In the genomic region with DNA sequence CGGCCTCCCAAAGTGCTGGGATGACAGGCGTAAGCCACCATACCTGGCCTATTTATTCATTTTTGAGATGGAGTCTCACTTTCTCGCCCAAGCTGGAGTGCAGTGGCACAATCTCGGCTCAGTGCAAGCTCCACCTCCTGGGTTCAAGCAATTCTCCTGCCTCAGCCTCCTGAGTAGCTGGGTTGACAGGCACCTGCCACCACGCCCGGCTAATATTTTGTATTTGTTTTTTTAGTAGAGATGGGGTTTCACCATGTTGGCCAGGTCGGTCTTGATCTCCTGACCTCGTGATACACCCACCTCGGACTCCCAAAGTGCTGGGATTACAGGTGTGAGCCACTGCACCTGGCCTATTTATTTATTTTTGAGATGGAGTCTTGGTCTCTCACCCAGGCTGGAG, we compare ENCODE assay signal across 6 cellular contexts.
A peak's percentile ranks its signal among the peaks of the same experiment; 100 is the strongest.
DNase-seq lines count a peak whose midpoint lies in the region; ATAC-seq, FAIRE-seq and TF ChIP-seq lines count a peak whose summit lies in the region.
"Not testable (repeated sequence)": the region's sequence is repeated elsewhere in the genome, so short reads cannot be mapped to it uniquely, and the experiment has no call there.

No MANE protein-coding gene starts in this region.

- not testable (repeated sequence) for TF ChIP-seq CTCF in kidney (IDR thresholded peaks at IDR 0.05; ENCODE audit: borderline replicate concordance, extremely low read depth, insufficient read depth); lower lobe of right lung (IDR thresholded peaks at IDR 0.05); lung (IDR thresholded peaks at IDR 0.05; ENCODE audit: control extremely low read depth, extremely low read depth)

- not testable (repeated sequence) for H3K27me3 ChIP-seq in HUES48 (ENCODE audit: control insufficient read depth, insufficient read depth, low read length); lower lobe of right lung (ENCODE audit: low read depth); lung (ENCODE audit: control insufficient read depth, insufficient read depth)

- WGBS in lung, 2 donors: 83 to 86% methylated on average over 8 to 9 of the region's 9 CpGs

- DNase-seq in left ventricle myocardium superior (peak; percentile 22), kidney (peak; percentile 61), lower lobe of right lung (peak; percentile 43), lung (ENCODE audit: low spot score) (peak; percentile 27), mesenteric fat pad (ENCODE audit: low spot score) (peak; percentile 91)

- H3K9me3 ChIP-seq in HUES48 (ENCODE audit: control insufficient read depth, insufficient read depth, low read length) (peaks cover 90% of the 10 kb centered on the region), kidney (ENCODE audit: control insufficient read depth in 1 of 2, low read length in 2 of 2) (peaks cover 0 to 13% of the 10 kb centered on the region in 2 donors), lower lobe of right lung (peaks cover 38% of the 10 kb centered on the region), lung (ENCODE audit: control insufficient read depth in 2 of 2, insufficient read depth in 1 of 2, low read length in 1 of 2) (peaks cover 0 to 28% of the 10 kb centered on the region in 2 donors)

- not testable (repeated sequence) for H3K4me1 ChIP-seq in HUES48 (ENCODE audit: control insufficient read depth, insufficient read depth, low read length); kidney (ENCODE audit: control insufficient read depth in 1 of 2, insufficient read depth in 1 of 2, low read depth in 1 of 2, low read length in 2 of 2); lower lobe of right lung; lung (ENCODE audit: control insufficient read depth in 2 of 2, insufficient read depth in 2 of 2, low read length in 2 of 2)

- not testable (repeated sequence) for H3K27ac ChIP-seq in HUES48 (ENCODE audit: low read depth, low read length); kidney (ENCODE audit: low read depth in 2 of 2, low read length in 2 of 2); lower lobe of right lung; lung (ENCODE audit: low read depth in 1 of 2, low read length in 1 of 2)

- not testable (repeated sequence) for FAIRE-seq in kidney (lab: Jason Lieb, UNC)

- not testable (repeated sequence) for H3K36me3 ChIP-seq in HUES48 (ENCODE audit: control insufficient read depth, insufficient read depth, low read length); kidney (ENCODE audit: control insufficient read depth in 1 of 2, insufficient read depth in 2 of 2, low read length in 2 of 2); lower lobe of right lung; lung (ENCODE audit: control insufficient read depth in 2 of 2, insufficient read depth in 2 of 2, low read length in 2 of 2)

- H3K9ac ChIP-seq in HUES48 (ENCODE audit: low read depth, low read length); kidney (ENCODE audit: low read length in 2 of 2): not testable (repeated sequence)

- intact Hi-C loops in left ventricle myocardium superior (cut with micrococcal nuclease); kidney (cut with DNase I); lower lobe of right lung (cut with DNase I): not testable (repeated sequence)

- 0 out of 2 replicates have a peak overlapping the region, but pooled peaks have one; percentile 1 for H3K4me3 ChIP-seq in HUES48 (ENCODE audit: low read depth, low read length)
- H3K4me3 ChIP-seq in kidney (ENCODE audit: low read length in 2 of 2); lower lobe of right lung; lung: not testable (repeated sequence)

- ATAC-seq in left ventricle myocardium superior; lower lobe of right lung; lung (ENCODE audit: insufficient read depth, low FRiP score): not testable (repeated sequence)

Comparison
In these comparisons a context has a peak if more than half of its experiments do, and no peak if none do; other contexts are left out.
1. DNase-seq: peak in every context shown above with its lines; median percentile 91 in mesenteric fat pad; 61 in kidney; 43 in lower lobe of right lung; 27 in lung; 22 in left ventricle myocardium superior.